Comparison of ENCODE assay signal across 15 cellular contexts in the genomic region with DNA sequence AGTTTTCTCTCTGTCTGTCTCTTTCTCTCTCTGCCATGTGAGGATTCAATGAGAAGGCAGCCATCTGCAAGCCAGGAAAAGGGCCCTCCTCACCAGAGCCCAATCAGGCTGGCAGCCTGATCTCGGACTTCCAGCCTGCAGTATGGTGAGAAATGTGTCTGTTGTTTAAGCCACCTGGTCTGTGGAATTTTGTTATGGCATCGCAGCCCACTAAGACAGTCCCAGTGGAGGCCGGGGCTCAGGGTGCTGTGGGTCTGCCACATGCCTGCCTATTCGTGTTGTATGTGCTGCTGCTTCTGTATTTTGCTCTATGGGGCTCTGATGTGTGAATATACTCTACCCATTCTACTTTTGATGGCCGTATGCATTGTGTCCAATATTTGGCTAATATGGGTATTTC.
"Had no signal": no experiment of that assay in that cellular context is flagged by ENCODE, and none has a peak within 500 bp of the region (broad histone marks: within the 10 kb centered on the region; RNA-seq: fewer than 3 reads in every experiment).

No MANE protein-coding gene starts in this region.

- H3K36me3 Mint-ChIP-seq: activated naive CD8-positive, alpha-beta T cell treated with anti-CD3 and anti-CD28 coated beads, Interleukin-2, amount 10 ng/mL, durations not matched to agents 7 days and 5 days; type B pancreatic cell had no signal

- H3K9me3 Mint-ChIP-seq: activated naive CD8-positive, alpha-beta T cell treated with anti-CD3 and anti-CD28 coated beads, Interleukin-2, amount 10 ng/mL, durations not matched to agents 7 days and 5 days; activated T-cell treated with anti-CD3 and anti-CD28 coated beads, Interleukin-2, amount 50 U/mL, for 72 hours had no signal

- H3K4me3 Mint-ChIP-seq: activated naive CD8-positive, alpha-beta T cell treated with anti-CD3 and anti-CD28 coated beads, Interleukin-2, amount 10 ng/mL, durations not matched to agents 7 days and 5 days; activated T-cell treated with anti-CD3 and anti-CD28 coated beads, Interleukin-2, amount 50 U/mL, for 72 hours; type B pancreatic cell had no signal

- H3K4me2 ChIP-seq: smooth muscle cell had no signal

- H3K4me1 Mint-ChIP-seq: activated naive CD8-positive, alpha-beta T cell treated with anti-CD3 and anti-CD28 coated beads, Interleukin-2, amount 10 ng/mL, durations not matched to agents 7 days and 5 days had no signal

- H3K4me1 ChIP-seq: prostate gland had no signal

- DNase-seq: activated CD4-positive, CD25-positive, alpha-beta regulatory T cell treated with anti-CD3 and anti-CD28 coated beads, Interleukin-2, amount 50 U/mL, for 72 hours; activated T-cell treated with anti-CD3 and anti-CD28 coated beads, Interleukin-2, amount 50 U/mL, for 72 hours; anterior cingulate cortex; dermis blood vessel endothelial cell; left cardiac atrium; lower lobe of right lung; midbrain; right cardiac atrium; stimulated activated CD4-positive, alpha-beta T cell treated with anti-CD3 and anti-CD28 coated beads, Interleukin-4, amount 100 ng/mL, for 4 hours; stimulated activated naive CD4-positive, alpha-beta T cell treated with Interleukin-2 at 50 U/mL for 16 hours had no signal

- H3K27ac Mint-ChIP-seq: activated naive CD8-positive, alpha-beta T cell treated with anti-CD3 and anti-CD28 coated beads, Interleukin-2, amount 10 ng/mL, durations not matched to agents 7 days and 5 days; activated T-cell treated with anti-CD3 and anti-CD28 coated beads, Interleukin-2, amount 50 U/mL, for 72 hours; type B pancreatic cell had no signal

- H3K27me3 ChIP-seq: neutrophil had no signal

- H3K4me3 ChIP-seq: lower lobe of right lung, prostate gland, smooth muscle cell had no signal

- ATAC-seq: activated T-cell treated with anti-CD3 and anti-CD28 coated beads, Interleukin-2, amount 50 U/mL, for 72 hours; lower lobe of right lung had no signal

- H3K36me3 ChIP-seq: lower lobe of right lung, neutrophil, prostate gland had no signal

- H3K9me3 ChIP-seq: lower lobe of right lung, neutrophil, prostate gland had no signal

- H3K27me3 Mint-ChIP-seq: type B pancreatic cell had no signal

- H3K27ac ChIP-seq: lower lobe of right lung, neutrophil, prostate gland had no signal
